8 cellular contexts compared by ENCODE assay signal in genomic region chr19:48632692-48633147, GRCh38. TPM values are rescaled to one million over a fixed set of nuclear protein-coding genes. Genes with fewer than 3 reads are reported as not detected.
A peak's percentile ranks its signal among the peaks of the same experiment; 100 is the strongest.
DNase-seq lines count a peak whose midpoint lies in the region; ATAC-seq and TF ChIP-seq lines count a peak whose summit lies in the region.

No MANE protein-coding gene starts in this region.

- no peak overlapping the region for H3K4me3 Mint-ChIP-seq in activated CD4-positive, alpha-beta T cell treated with anti-CD3 and anti-CD28 coated beads, Interleukin-2, amount 10 ng/mL, durations not matched to agents 7 days and 5 days

- H3K9me3 Mint-ChIP-seq in activated CD4-positive, alpha-beta T cell treated with anti-CD3 and anti-CD28 coated beads, Interleukin-2, amount 10 ng/mL, durations not matched to agents 7 days and 5 days, result no peaks in the 10 kb centered on the region

- H3K27me3 Mint-ChIP-seq in activated CD4-positive, alpha-beta T cell treated with anti-CD3 and anti-CD28 coated beads, Interleukin-2, amount 10 ng/mL, durations not matched to agents 7 days and 5 days, result no peaks in the 10 kb centered on the region

- DNase-seq in activated CD4-positive, alpha-beta T cell treated with anti-CD3 and anti-CD28 coated beads, Interleukin-2, amount 10 ng/mL, durations not matched to agents 7 days and 5 days, result no peak
- DNase-seq in activated CD4-positive, alpha-beta T cell treated with anti-CD3 and anti-CD28 coated beads, Interleukin-2, amount 50 U/mL, for 48 hours, result no peak
- DNase-seq in left cardiac atrium (peak; percentile 41), thoracic aorta (ENCODE audit: low spot score) (no peak), putamen (ENCODE audit: low spot score) (no peak), NCI-H2107 (lab: John Stamatoyannopoulos, UW) (no peak)
- no peak for DNase-seq in activated T-cell treated with anti-CD3 and anti-CD28 coated beads, Interleukin-2, amount 50 U/mL, for 48 hours

- no peaks in the 10 kb centered on the region for H3K36me3 ChIP-seq in thoracic aorta

- H3K4me1 ChIP-seq in thoracic aorta (ENCODE audit: control insufficient read depth in 1 of 2, low read depth in 2 of 2), result peaks cover 39 to 69% of the 10 kb centered on the region in 2 donors

- H3K4me3 ChIP-seq in thoracic aorta, result no peak overlapping the region

- intact Hi-C loops in left cardiac atrium (cut with DNase I), result no loop called here

- no peak for TF ChIP-seq CTCF in VCaP (conservative IDR thresholded peaks at IDR 0.05)
- TF ChIP-seq CTCF in thoracic aorta (IDR thresholded peaks at IDR 0.05), result no peak

- CTCF ChIA-PET in activated CD4-positive, alpha-beta T cell treated with anti-CD3 and anti-CD28 coated beads, Interleukin-2, amount 10 ng/mL, durations not matched to agents 7 days and 5 days (lab: Charles Lee), result interaction anchor here (0.9 to 2.3 kb wide), 3 partner anchors 9 to 13 kb away, joined by 3 to 10 read pairs (median 8); partner anchors contain the start of gene CA11

- H3K27me3 ChIP-seq in thoracic aorta (replicated peaks; ENCODE audit: insufficient read depth), result no peaks in the 10 kb centered on the region

- peaks cover 50% of the 10 kb centered on the region for H3K4me1 Mint-ChIP-seq in activated CD4-positive, alpha-beta T cell treated with anti-CD3 and anti-CD28 coated beads, Interleukin-2, amount 10 ng/mL, durations not matched to agents 7 days and 5 days

- ATAC-seq in left cardiac atrium (no peak), thoracic aorta (ENCODE audit: insufficient number of reproducible peaks, low FRiP score, low read depth) (no peak)

- no peaks in the 10 kb centered on the region for H3K9me3 ChIP-seq in thoracic aorta

- POLR2A ChIA-PET in activated CD4-positive, alpha-beta T cell treated with anti-CD3 and anti-CD28 coated beads, Interleukin-2, amount 10 ng/mL, durations not matched to agents 7 days and 5 days (lab: Charles Lee), result no interaction called here

- peak overlapping the region; percentile 62 for H3K27ac Mint-ChIP-seq in activated CD4-positive, alpha-beta T cell treated with anti-CD3 and anti-CD28 coated beads, Interleukin-2, amount 10 ng/mL, durations not matched to agents 7 days and 5 days

- H3K27ac ChIP-seq in VCaP (peak overlapping the region; percentile 95), thoracic aorta (peak overlapping the region; percentile 18 to 44)

- H3K36me3 Mint-ChIP-seq in activated CD4-positive, alpha-beta T cell treated with anti-CD3 and anti-CD28 coated beads, Interleukin-2, amount 10 ng/mL, durations not matched to agents 7 days and 5 days (ENCODE audit: low read depth), result peaks cover 17% of the 10 kb centered on the region

RNA-seq across cellular contexts. Expression of gene DBP, which starts 4.5 kb away (rescaled TPM):
- 10 to 100 TPM; 24.1 to 25.8 TPM for total RNA-seq in activated CD4-positive, alpha-beta T cell treated with anti-CD3 and anti-CD28 coated beads, Interleukin-2, amount 10 ng/mL, durations not matched to agents 7 days and 5 days
- total RNA-seq in left cardiac atrium, result 10 to 100 TPM in 1 of 2 donors, 1 to 10 TPM in 1; 2.0 to 15.1 TPM
- total RNA-seq in thoracic aorta, result 10 to 100 TPM in 1 of 2 donors, 1 to 10 TPM in 1; 3.9 to 15.0 TPM

RNA-seq across cellular contexts. Expression of gene CA11, which starts 13.3 kb away (rescaled TPM):
- 10 to 100 TPM; 10.1 to 10.8 TPM for total RNA-seq in activated CD4-positive, alpha-beta T cell treated with anti-CD3 and anti-CD28 coated beads, Interleukin-2, amount 10 ng/mL, durations not matched to agents 7 days and 5 days
- total RNA-seq in left cardiac atrium (1 to 10 TPM; 7.1 to 7.7 TPM), thoracic aorta (1 to 10 TPM; 3.0 to 4.6 TPM)

RNA-seq across cellular contexts. Expression of gene SPHK2, which starts 13.4 kb away (rescaled TPM):
- 10 to 100 TPM; 28.2 to 33.6 TPM for total RNA-seq in activated CD4-positive, alpha-beta T cell treated with anti-CD3 and anti-CD28 coated beads, Interleukin-2, amount 10 ng/mL, durations not matched to agents 7 days and 5 days
- total RNA-seq in left cardiac atrium (1 to 10 TPM; 9.0 to 9.3 TPM), thoracic aorta (10 to 100 TPM; 16.2 to 49.0 TPM)

RNA-seq across cellular contexts. Expression of gene RPL18, which starts 13.7 kb away (rescaled TPM):
- 1,000 to 10,000 TPM; 1,477 to 1,601 TPM for total RNA-seq in activated CD4-positive, alpha-beta T cell treated with anti-CD3 and anti-CD28 coated beads, Interleukin-2, amount 10 ng/mL, durations not matched to agents 7 days and 5 days
- total RNA-seq in left cardiac atrium (100 to 1,000 TPM; 674 to 678 TPM), thoracic aorta (1,000 to 10,000 TPM; 1,120 to 1,389 TPM)

RNA-seq across cellular contexts. Expression of gene FAM83E, which starts 17.8 kb away (rescaled TPM):
- 1 to 10 TPM; 2.5 TPM for total RNA-seq in activated CD4-positive, alpha-beta T cell treated with anti-CD3 and anti-CD28 coated beads, Interleukin-2, amount 10 ng/mL, durations not matched to agents 7 days and 5 days
- total RNA-seq in left cardiac atrium (under 1 TPM in 1 of 2 donors, not detected in 1; 0.32 TPM), thoracic aorta (1 to 10 TPM in 1 of 2 donors, not detected in 1; 2.0 TPM)
